In the genomic region with DNA sequence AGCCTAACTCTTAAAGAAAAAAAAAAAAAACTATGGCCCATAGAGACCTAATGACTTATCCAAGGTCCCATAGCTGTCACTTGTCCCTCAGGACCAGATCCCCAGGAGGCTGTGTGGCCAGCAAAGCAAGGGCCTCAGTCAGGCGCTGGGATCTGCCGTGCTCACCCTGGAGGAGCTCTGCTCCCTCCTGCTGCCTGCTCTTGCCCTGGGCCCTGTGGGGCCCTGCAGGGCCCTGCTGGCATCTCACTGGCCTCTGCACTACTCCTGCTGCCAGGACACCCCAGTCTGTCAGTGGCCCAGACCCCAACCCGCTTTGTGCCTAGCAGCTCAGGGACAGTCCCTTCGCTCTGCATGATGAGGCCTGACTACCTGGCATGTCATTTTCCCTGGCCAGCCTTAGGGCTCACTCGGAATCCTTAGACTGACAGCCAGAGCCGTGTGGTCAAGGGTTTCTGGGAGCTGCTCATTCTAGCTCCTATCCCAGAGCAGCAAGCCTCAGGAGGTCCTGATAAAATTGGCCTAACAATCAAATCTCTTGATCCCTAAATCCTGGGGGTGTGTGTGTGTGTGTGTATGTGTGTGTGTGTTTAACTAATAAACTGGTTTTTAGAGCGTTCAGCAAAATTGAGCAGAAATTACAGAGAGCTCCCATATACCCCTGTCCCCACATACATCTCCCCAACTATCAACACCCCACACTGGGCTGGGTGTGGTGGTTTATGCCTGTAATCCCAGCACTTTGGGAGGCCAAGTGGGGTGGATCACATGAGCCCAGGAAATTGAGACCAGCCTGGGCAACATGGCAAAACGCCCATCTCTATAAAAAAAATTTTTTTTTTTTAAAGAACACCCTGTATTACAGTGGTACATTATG, we compare ENCODE assay signal across 22 cellular contexts. TPM values are rescaled to one million over a fixed set of nuclear protein-coding genes. Genes with fewer than 3 reads are reported as not detected.
A peak's percentile ranks its signal among the peaks of the same experiment; 100 is the strongest.
DNase-seq lines count a peak whose midpoint lies in the region; ATAC-seq and TF ChIP-seq lines count a peak whose summit lies in the region.
"Had no signal": no experiment of that assay in that cellular context is flagged by ENCODE, and none has a peak within 500 bp of the region (broad histone marks: within the 10 kb centered on the region; RNA-seq: fewer than 3 reads in every experiment).

No MANE protein-coding gene starts in this region.

- H3K14ac ChIP-seq in trophoblast cell (ENCODE audit: low read length), result no peak overlapping the region

- no peaks in the 10 kb centered on the region for H3K79me1 ChIP-seq in trophoblast cell (ENCODE audit: low read length)

- DNase-seq in GM23338 (ENCODE audit: low spot score) (no peak), SK-N-MC (ENCODE audit: low read depth, low spot score) (no peak), fibroblast of villous mesenchyme (ENCODE audit: low read depth) (peak; percentile 61), trophoblast cell (no peak), glomerular visceral epithelial cell (ENCODE audit: extremely low spot score) (no peak), mesenteric fat pad (ENCODE audit: low spot score) (no peak)
- no peak for DNase-seq in activated CD4-positive, alpha-beta T cell treated with anti-CD3 and anti-CD28 coated beads for 4 hours
- DNase-seq: activated CD4-positive, alpha-beta T cell treated with anti-CD3 and anti-CD28 coated beads, Interleukin-2, amount 50 U/mL, for 1 hour; effector CD4-positive, alpha-beta T cell; erythroblast; hippocampal formation; left lung; NCI-H1092; NCI-H1930; NCI-H526; WERI-Rb-1 had no signal

- no peak overlapping the region for H3K4me3 ChIP-seq in GM23338
- H3K4me3 ChIP-seq in SK-N-MC, result no peak overlapping the region
- no peak overlapping the region for H3K4me3 ChIP-seq in fibroblast of villous mesenchyme (ENCODE audit: low read depth, low read length)
- no peak overlapping the region for H3K4me3 ChIP-seq in trophoblast cell (ENCODE audit: low read depth, low read length)
- H3K4me3 ChIP-seq: left lung, smooth muscle cell had no signal

- no peaks in the 10 kb centered on the region for H3K27me3 Mint-ChIP-seq in GM23338 (ENCODE audit: insufficient read depth, low read depth, poor library complexity)
- H3K27me3 Mint-ChIP-seq: activated T-helper 17 cell treated with anti-CD3 and anti-CD28 coated beads, Interleukin-2, amount 50 U/mL, for 72 hours; progenitor cell of endocrine pancreas had no signal

- TF ChIP-seq CTCF in GM23338 (conservative IDR thresholded peaks at IDR 0.05; ENCODE audit: low read depth in 2 of 2), result no peak
- TF ChIP-seq CTCF in fibroblast of villous mesenchyme (IDR thresholded peaks at IDR 0.05; ENCODE audit: insufficient read depth, low read depth, low read length), result no peak

- H3K27me3 ChIP-seq in GM23338 (ENCODE audit: insufficient read depth) (no peaks in the 10 kb centered on the region), trophoblast cell (ENCODE audit: insufficient read depth, low read length) (no peaks in the 10 kb centered on the region)
- H3K27me3 ChIP-seq: left lung had no signal

- H3K4me1 ChIP-seq in GM23338 (ENCODE audit: insufficient read depth), result no peaks in the 10 kb centered on the region
- no peaks in the 10 kb centered on the region for H3K4me1 ChIP-seq in trophoblast cell (ENCODE audit: control insufficient read depth in 1 of 2, insufficient read depth in 2 of 2, low read length in 2 of 2)
- H3K4me1 ChIP-seq: left lung had no signal

- no peak overlapping the region for H2BK120ac ChIP-seq in trophoblast cell (ENCODE audit: insufficient read depth, low read length, poor library complexity)

- H3K4me1 Mint-ChIP-seq in GM23338, result no peaks in the 10 kb centered on the region
- H3K4me1 Mint-ChIP-seq: stimulated activated effector memory CD8-positive, alpha-beta T cell treated with anti-CD3 and anti-CD28 coated beads, Interleukin-12 subunit alpha, Interleukin-12 subunit beta, amount 100 ng/mL, for 72 hours had no signal

- H3K36me3 Mint-ChIP-seq in GM23338 (ENCODE audit: low read depth), result no peaks in the 10 kb centered on the region
- H3K36me3 Mint-ChIP-seq: activated naive CD4-positive, alpha-beta T cell treated with anti-CD3 and anti-CD28 coated beads, Interleukin-2, amount 50 U/mL, for 72 hours; stimulated activated effector memory CD8-positive, alpha-beta T cell treated with anti-CD3 and anti-CD28 coated beads, Interleukin-12 subunit alpha, Interleukin-12 subunit beta, amount 100 ng/mL, for 72 hours had no signal

- no peaks in the 10 kb centered on the region for H3K9me3 ChIP-seq in SK-N-MC (ENCODE audit: low read depth, low read length)
- H3K9me3 ChIP-seq in trophoblast cell (ENCODE audit: insufficient read depth, low read depth, low read length), result no peaks in the 10 kb centered on the region
- H3K9me3 ChIP-seq: left lung had no signal

- H4K91ac ChIP-seq in trophoblast cell (ENCODE audit: low read depth, low read length), result no peak overlapping the region

- no peaks in the 10 kb centered on the region for H3F3A ChIP-seq in GM23338 (replicated peaks; ENCODE audit: low read depth)

- ATAC-seq in GM23338 (peak; percentile 42; the same call in 1 of the 3 replicates), HG02885 (IDR thresholded peaks at IDR 0.05; ENCODE audit: poor library complexity, unreplicated experiment) (no peak)
- ATAC-seq: activated naive CD4-positive, alpha-beta T cell treated with anti-CD3 and anti-CD28 coated beads, Interleukin-2, amount 50 U/mL, for 72 hours; activated T-helper 17 cell treated with anti-CD3 and anti-CD28 coated beads, Interleukin-2, amount 50 U/mL, for 72 hours; left lung; stimulated activated effector memory CD8-positive, alpha-beta T cell treated with anti-CD3 and anti-CD28 coated beads, Interleukin-12 subunit alpha, Interleukin-12 subunit beta, amount 100 ng/mL, for 72 hours had no signal

- H3K9ac ChIP-seq in SK-N-MC (ENCODE audit: insufficient read length) (no peak overlapping the region), trophoblast cell (ENCODE audit: low read length) (no peak overlapping the region)

- H2BK12ac ChIP-seq in trophoblast cell (ENCODE audit: low read length), result no peak overlapping the region

- H3K79me2 ChIP-seq in GM23338 (replicated peaks; ENCODE audit: insufficient read depth) (no peaks in the 10 kb centered on the region), trophoblast cell (ENCODE audit: control insufficient read depth, insufficient read depth, low read length, poor library complexity) (no peaks in the 10 kb centered on the region)

- no peak overlapping the region for H4K8ac ChIP-seq in trophoblast cell (ENCODE audit: low read depth, low read length)

- H3K27ac Mint-ChIP-seq in GM23338, result no peak overlapping the region; the same call in 1 of the 2 replicates
- H3K27ac Mint-ChIP-seq: activated naive CD4-positive, alpha-beta T cell treated with anti-CD3 and anti-CD28 coated beads, Interleukin-2, amount 50 U/mL, for 72 hours; activated T-helper 17 cell treated with anti-CD3 and anti-CD28 coated beads, Interleukin-2, amount 50 U/mL, for 72 hours; progenitor cell of endocrine pancreas; stimulated activated effector memory CD8-positive, alpha-beta T cell treated with anti-CD3 and anti-CD28 coated beads, Interleukin-12 subunit alpha, Interleukin-12 subunit beta, amount 100 ng/mL, for 72 hours had no signal

- H3K9me2 ChIP-seq in GM23338 (ENCODE audit: insufficient read depth), result no peaks in the 10 kb centered on the region

- no peak overlapping the region for H3K4ac ChIP-seq in trophoblast cell (ENCODE audit: low read depth, low read length)

- peak overlapping the region; percentile 22 for H4K12ac ChIP-seq in trophoblast cell (ENCODE audit: low read depth, low read length)

- no peak overlapping the region for H3K4me2 ChIP-seq in GM23338
- no peak overlapping the region for H3K4me2 ChIP-seq in trophoblast cell (ENCODE audit: low read length)
- H3K4me2 ChIP-seq: smooth muscle cell had no signal

- H2BK5ac ChIP-seq in trophoblast cell (ENCODE audit: low read depth, low read length, poor library complexity), result no peak overlapping the region

- no peak overlapping the region for H3K23ac ChIP-seq in trophoblast cell (ENCODE audit: low read length)

- no peak overlapping the region for H3K4me3 Mint-ChIP-seq in GM23338
- H3K4me3 Mint-ChIP-seq: activated T-helper 17 cell treated with anti-CD3 and anti-CD28 coated beads, Interleukin-2, amount 50 U/mL, for 72 hours; stimulated activated effector memory CD8-positive, alpha-beta T cell treated with anti-CD3 and anti-CD28 coated beads, Interleukin-12 subunit alpha, Interleukin-12 subunit beta, amount 100 ng/mL, for 72 hours had no signal

- no peak overlapping the region for H3K18ac ChIP-seq in trophoblast cell (ENCODE audit: low read length)

- H3K9me3 Mint-ChIP-seq in GM23338, result no peaks in the 10 kb centered on the region
- H3K9me3 Mint-ChIP-seq: activated naive CD4-positive, alpha-beta T cell treated with anti-CD3 and anti-CD28 coated beads, Interleukin-2, amount 50 U/mL, for 72 hours; activated T-helper 17 cell treated with anti-CD3 and anti-CD28 coated beads, Interleukin-2, amount 50 U/mL, for 72 hours; stimulated activated effector memory CD8-positive, alpha-beta T cell treated with anti-CD3 and anti-CD28 coated beads, Interleukin-12 subunit alpha, Interleukin-12 subunit beta, amount 100 ng/mL, for 72 hours had no signal

- no peaks in the 10 kb centered on the region; the same call in 1 of the 2 replicates for H4K20me1 ChIP-seq in GM23338 (replicated peaks; ENCODE audit: insufficient read depth)

- no CpG with 5 or more reads among the region's 8 CpGs for WGBS in trophoblast cell (ENCODE audit: extremely low coverage, insufficient coverage, insufficient read length)

- no peak overlapping the region for H3K27ac ChIP-seq in GM23338 (ENCODE audit: low read depth)
- H3K27ac ChIP-seq in SK-N-MC, result 0 out of 2 replicates have a peak overlapping the region, but pooled peaks have one; percentile 6
- no peak overlapping the region for H3K27ac ChIP-seq in trophoblast cell (ENCODE audit: low read depth, low read length)
- H3K27ac ChIP-seq: left lung, WERI-Rb-1 had no signal

- H3K36me3 ChIP-seq in GM23338 (ENCODE audit: insufficient read depth) (no peaks in the 10 kb centered on the region), SK-N-MC (ENCODE audit: insufficient read depth, low read length) (no peaks in the 10 kb centered on the region), trophoblast cell (ENCODE audit: control insufficient read depth in 1 of 2, insufficient read depth in 2 of 2, low read length in 2 of 2) (peaks cover 2 to 3% of the 10 kb centered on the region in 2 experiments)

- no peak overlapping the region for H2AK5ac ChIP-seq in trophoblast cell (ENCODE audit: low read length)

- H2AFZ ChIP-seq in GM23338 (no peak overlapping the region), trophoblast cell (ENCODE audit: insufficient read depth, low read length, poor library complexity) (no peak overlapping the region)

RNA-seq across cellular contexts. Expression of a gene that starts 21.7 kb away (rescaled TPM):
- 6.6 and 11.8 TPM in 2 replicates for total RNA-seq in GM23338 (2014; rRNA removed; shearing (Covaris generic))
- 7.0 and 8.6 TPM in 2 replicates for polyA plus RNA-seq in GM23338 (2016; fragmentation: Nextera tagmentation; extraction: Ambion mirVana)
- 25.1 and 25.5 TPM in 2 replicates for total RNA-seq in fibroblast of villous mesenchyme
- polyA plus RNA-seq in trophoblast cell (2013), result 9.2 and 10.2 TPM in 2 replicates
- 20.5 TPM for total RNA-seq in mesenteric fat pad

RNA-seq across cellular contexts. Expression of a gene that starts 22.0 kb away (rescaled TPM):
- 138 and 141 TPM in 2 replicates for total RNA-seq in GM23338 (2014; rRNA removed; shearing (Covaris generic))
- polyA plus RNA-seq in GM23338 (2016; fragmentation: Nextera tagmentation; extraction: Ambion mirVana), result 78.5 and 90.6 TPM in 2 replicates
- 97.0 and 101 TPM in 2 replicates for total RNA-seq in fibroblast of villous mesenchyme
- polyA plus RNA-seq in trophoblast cell (2013), result 39.8 and 43.4 TPM in 2 replicates
- 52.1 TPM for total RNA-seq in mesenteric fat pad
